10 cellular contexts compared by ENCODE assay signal in the genomic region with DNA sequence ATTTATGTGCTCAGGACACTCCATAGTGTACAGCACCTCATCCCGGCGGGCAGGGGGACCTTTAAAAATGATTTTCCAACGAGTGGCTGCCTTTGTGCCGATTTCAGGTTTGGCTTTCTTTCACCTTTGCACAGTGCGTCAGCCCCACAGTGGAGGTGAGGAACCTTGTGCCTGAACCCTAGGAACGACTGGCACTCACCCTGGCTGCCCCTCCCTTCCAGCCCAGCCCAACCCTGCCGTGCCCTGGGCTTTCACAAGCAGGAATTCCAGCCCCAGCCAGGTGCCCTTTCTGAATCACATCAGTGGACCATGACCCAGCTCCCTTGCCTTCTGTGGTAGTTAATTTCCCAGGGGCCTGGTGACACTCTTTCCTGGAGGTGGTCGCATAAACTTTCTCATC. TPM values are rescaled to one million over a fixed set of nuclear protein-coding genes. Genes with fewer than 3 reads are reported as not detected.
DNase-seq lines count a peak whose midpoint lies in the region; ATAC-seq, FAIRE-seq and TF ChIP-seq lines count a peak whose summit lies in the region.
"Had no signal": no experiment of that assay in that cellular context is flagged by ENCODE, and none has a peak within 500 bp of the region (broad histone marks: within the 10 kb centered on the region; RNA-seq: fewer than 3 reads in every experiment).

No MANE protein-coding gene starts in this region.

- peak overlapping the region; percentile 75 to 80 for H3K27ac ChIP-seq in kidney (ENCODE audit: low read depth in 2 of 2, low read length in 2 of 2)
- H3K27ac ChIP-seq in skeletal muscle tissue (ENCODE audit: low read depth, low read length), result peak overlapping the region; percentile 75
- no peak overlapping the region for H3K27ac ChIP-seq in vagina

- H3K4me1 Mint-ChIP-seq in activated T-helper 17 cell treated with anti-CD3 and anti-CD28 coated beads, Interleukin-2, amount 50 U/mL, for 72 hours, result peaks cover 13% of the 10 kb centered on the region

- peak overlapping the region; percentile 61 to 64 for H3K4me3 ChIP-seq in kidney (ENCODE audit: low read length in 2 of 2)
- peak overlapping the region; percentile 68 to 82 (median 68) for H3K4me3 ChIP-seq in skeletal muscle tissue (ENCODE audit: low read length in 3 of 3)
- no peak overlapping the region for H3K4me3 ChIP-seq in vagina

- FAIRE-seq in kidney (lab: Jason Lieb, UNC), result no peak

- H3K27ac Mint-ChIP-seq in activated T-helper 17 cell treated with anti-CD3 and anti-CD28 coated beads, Interleukin-2, amount 50 U/mL, for 72 hours, result peak overlapping the region; percentile 25

- no peak for ATAC-seq in activated T-helper 17 cell treated with anti-CD3 and anti-CD28 coated beads, Interleukin-2, amount 50 U/mL, for 72 hours (replicated peaks)

- H3K36me3 ChIP-seq in kidney (ENCODE audit: control insufficient read depth in 1 of 2, insufficient read depth in 2 of 2, low read length in 2 of 2) (no peaks in the 10 kb centered on the region), skeletal muscle tissue (ENCODE audit: control insufficient read depth in 3 of 3, insufficient read depth in 3 of 3, low read length in 3 of 3) (peaks cover 0 to 3% (median 0%) of the 10 kb centered on the region in 3 donors), vagina (no peaks in the 10 kb centered on the region)

- H3K9me3 Mint-ChIP-seq in activated T-helper 17 cell treated with anti-CD3 and anti-CD28 coated beads, Interleukin-2, amount 50 U/mL, for 72 hours, result no peaks in the 10 kb centered on the region

- H3K9me3 ChIP-seq in kidney (ENCODE audit: control insufficient read depth in 1 of 2, low read length in 2 of 2) (no peaks in the 10 kb centered on the region), skeletal muscle tissue (ENCODE audit: control insufficient read depth in 3 of 3, low read length in 3 of 3) (no peaks in the 10 kb centered on the region), vagina (no peaks in the 10 kb centered on the region)

- peak overlapping the region in 1 of 2 donors; percentile 65 for H3K9ac ChIP-seq in kidney (ENCODE audit: low read length in 2 of 2)
- H3K9ac ChIP-seq in skeletal muscle tissue (ENCODE audit: low read depth in 1 of 3, low read length in 3 of 3), result peak overlapping the region; percentile 30 to 91 (median 75)

- no peak for TF ChIP-seq POLR2A in erythroblast (IDR thresholded peaks at IDR 0.05; ENCODE audit: low read length)
- no peak for TF ChIP-seq POLR2A in vagina (IDR thresholded peaks at IDR 0.05)

- peaks cover 0 to 3% (median 0%) of the 10 kb centered on the region in 3 donors for H3K27me3 ChIP-seq in skeletal muscle tissue (ENCODE audit: control insufficient read depth in 3 of 3, insufficient read depth in 3 of 3, low read length in 3 of 3)
- no peaks in the 10 kb centered on the region for H3K27me3 ChIP-seq in vagina

- H3K4me1 ChIP-seq in kidney (ENCODE audit: control insufficient read depth in 1 of 2, insufficient read depth in 1 of 2, low read depth in 1 of 2, low read length in 2 of 2) (peaks cover 0 to 16% of the 10 kb centered on the region in 2 donors), skeletal muscle tissue (ENCODE audit: control insufficient read depth in 3 of 3, insufficient read depth in 3 of 3, low read length in 3 of 3) (peaks cover 26 to 47% (median 37%) of the 10 kb centered on the region in 3 donors), vagina (peaks cover 8% of the 10 kb centered on the region)

- H3K4me3 Mint-ChIP-seq in activated T-helper 17 cell treated with anti-CD3 and anti-CD28 coated beads, Interleukin-2, amount 50 U/mL, for 72 hours, result peak overlapping the region; percentile 91

- no peaks in the 10 kb centered on the region for H3K27me3 Mint-ChIP-seq in activated T-helper 17 cell treated with anti-CD3 and anti-CD28 coated beads, Interleukin-2, amount 50 U/mL, for 72 hours

- TF ChIP-seq CTCF in kidney (IDR thresholded peaks at IDR 0.05; ENCODE audit: borderline replicate concordance, extremely low read depth, insufficient read depth) (no peak), vagina (IDR thresholded peaks at IDR 0.05) (no peak)

- DNase-seq in NCI-H345 (lab: John Stamatoyannopoulos, UW) (peak; percentile 9), NCI-H345 treated with DMSO at 0.1 percent for 48 hours (lab: John Stamatoyannopoulos, UW; ENCODE audit: unreplicated experiment) (no peak), kidney (peak; percentile 80), erythroblast (lab: John Stamatoyannopoulos, UW) (no peak), NAMALWA (ENCODE audit: low spot score) (no peak), vagina (ENCODE audit: extremely low spot score in 2 of 2) (no peak)
- DNase-seq: ACHN, NCI-H2171 treated with DMSO at 0.1 percent for 48 hours had no signal

- peaks cover 5% of the 10 kb centered on the region for H3K36me3 Mint-ChIP-seq in activated T-helper 17 cell treated with anti-CD3 and anti-CD28 coated beads, Interleukin-2, amount 50 U/mL, for 72 hours (ENCODE audit: low read depth)

- intact Hi-C loops in kidney (cut with DNase I), result no loop called here
- intact Hi-C loops in vagina (cut with DNase I), result no loop called here

RNA-seq across cellular contexts. Expression of gene TMEM164, which starts 1.3 kb away (rescaled TPM):
- total RNA-seq in activated T-helper 17 cell treated with anti-CD3 and anti-CD28 coated beads, Interleukin-2, amount 50 U/mL, for 72 hours, result 10 to 100 TPM; 12.2 to 24.1 TPM
- total RNA-seq in kidney (36.0 TPM), skeletal muscle tissue (15.1 TPM), vagina (10.8 TPM)
- 16.9 TPM for polyA plus RNA-seq in kidney (ENCODE audit: insufficient read depth, low read depth, low replicate concordance)

Comparison
In these comparisons a context has a peak if more than half of its experiments do, and no peak if none do; other contexts are left out.
1. DNase-seq: peak in NCI-H345 (single experiment) and kidney (single experiment); none in NCI-H345 treated with DMSO at 0.1 percent for 48 hours (single experiment), erythroblast (0 of 2), NAMALWA (single experiment) and vagina (0 of 2).
2. H3K4me3 ChIP-seq: peak in kidney (2 of 2) and skeletal muscle tissue (3 of 3); none in vagina (0 of 2).